Comparison of ENCODE assay signal across 28 cellular contexts in genomic region chr1:216960716-216961115, GRCh38.
"Had no signal": no experiment of that assay in that cellular context is flagged by ENCODE, and none has a peak within 500 bp of the region (broad histone marks: within the 10 kb centered on the region; RNA-seq: fewer than 3 reads in every experiment).

No MANE protein-coding gene starts in this region.

- H3K36me3 ChIP-seq: ascending aorta had no signal

- H3K4me3 Mint-ChIP-seq: activated B cell treated with CpG ODN at 0.5 μM for 24 hours; activated CD4-positive, alpha-beta T cell treated with anti-CD3 and anti-CD28 coated beads, Interleukin-2, amount 10 ng/mL, durations not matched to agents 24 days and 14 days; activated CD8-positive, alpha-beta memory T cell treated with anti-CD3 and anti-CD28 coated beads, Interleukin-2, amount 10 ng/mL, durations not matched to agents 7 days and 5 days; activated naive CD8-positive, alpha-beta T cell treated with anti-CD3 and anti-CD28 coated beads, Interleukin-2, amount 50 U/mL, for 24 hours; activated T-cell treated with anti-CD3 and anti-CD28 coated beads, Interleukin-2, amount 50 U/mL, for 24 hours had no signal

- FAIRE-seq: bronchial epithelial cell, RCC 7860, TTC549 had no signal

- H3K4me3 ChIP-seq: ascending aorta, body of pancreas had no signal

- H3K27me3 Mint-ChIP-seq: activated B cell treated with CpG ODN at 0.5 μM for 24 hours; activated CD4-positive, alpha-beta T cell treated with anti-CD3 and anti-CD28 coated beads, Interleukin-2, amount 10 ng/mL, durations not matched to agents 24 days and 14 days; activated CD8-positive, alpha-beta memory T cell treated with anti-CD3 and anti-CD28 coated beads, Interleukin-2, amount 10 ng/mL, durations not matched to agents 7 days and 5 days; activated naive CD8-positive, alpha-beta T cell treated with anti-CD3 and anti-CD28 coated beads, Interleukin-2, amount 50 U/mL, for 24 hours; activated T-cell treated with anti-CD3 and anti-CD28 coated beads, Interleukin-2, amount 50 U/mL, for 24 hours had no signal

- H3K36me3 Mint-ChIP-seq: activated CD8-positive, alpha-beta memory T cell treated with anti-CD3 and anti-CD28 coated beads, Interleukin-2, amount 10 ng/mL, durations not matched to agents 7 days and 5 days had no signal

- H3K9me3 Mint-ChIP-seq: activated CD4-positive, alpha-beta T cell treated with anti-CD3 and anti-CD28 coated beads, Interleukin-2, amount 10 ng/mL, durations not matched to agents 24 days and 14 days had no signal

- H3K9me3 ChIP-seq: ascending aorta, body of pancreas had no signal

- H3K27me3 ChIP-seq: ascending aorta, body of pancreas had no signal

- H3K4me1 ChIP-seq: ascending aorta, body of pancreas had no signal

- H3K4me1 Mint-ChIP-seq: activated B cell treated with CpG ODN at 0.5 μM for 24 hours; activated CD4-positive, alpha-beta T cell treated with anti-CD3 and anti-CD28 coated beads, Interleukin-2, amount 10 ng/mL, durations not matched to agents 24 days and 14 days; activated CD8-positive, alpha-beta memory T cell treated with anti-CD3 and anti-CD28 coated beads, Interleukin-2, amount 10 ng/mL, durations not matched to agents 7 days and 5 days; activated naive CD8-positive, alpha-beta T cell treated with anti-CD3 and anti-CD28 coated beads, Interleukin-2, amount 50 U/mL, for 24 hours had no signal

- ATAC-seq: activated CD8-positive, alpha-beta memory T cell treated with anti-CD3 and anti-CD28 coated beads, Interleukin-2, amount 10 ng/mL, durations not matched to agents 7 days and 5 days; activated naive CD4-positive, alpha-beta T cell treated with anti-CD3 and anti-CD28 coated beads, Interleukin-2, amount 50 U/mL, for 72 hours; activated naive CD8-positive, alpha-beta T cell treated with anti-CD3 and anti-CD28 coated beads, Interleukin-2, amount 50 U/mL, for 24 hours; body of pancreas had no signal

- H3K27ac ChIP-seq: ascending aorta, body of pancreas had no signal

- DNase-seq: activated B cell treated with CpG ODN at 0.5 μM for 24 hours; activated CD4-positive, alpha-beta T cell treated with anti-CD3 and anti-CD28 coated beads for 1 hour; activated CD4-positive, alpha-beta T cell treated with anti-CD3 and anti-CD28 coated beads, Interleukin-2, amount 10 ng/mL, durations not matched to agents 24 days and 14 days; activated CD4-positive, alpha-beta T cell treated with anti-CD3 and anti-CD28 coated beads, Interleukin-2, amount 50 U/mL, for 48 hours; activated CD8-positive, alpha-beta memory T cell treated with anti-CD3 and anti-CD28 coated beads, Interleukin-2, amount 10 ng/mL, durations not matched to agents 7 days and 5 days; activated effector memory CD4-positive, alpha-beta T cell treated with anti-CD3 and anti-CD28 coated beads, Interleukin-2, amount 50 U/mL, for 16 hours; activated naive CD4-positive, alpha-beta T cell treated with Interleukin-2 at 50 U/mL for 16 hours; activated naive CD8-positive, alpha-beta T cell treated with anti-CD3 and anti-CD28 coated beads, Interleukin-2, amount 50 U/mL, for 24 hours; activated T-cell treated with anti-CD3 and anti-CD28 coated beads, Interleukin-2, amount 50 U/mL, for 24 hours; amniotic stem cell; body of pancreas; central memory CD4-positive, alpha-beta T cell; Karpas-422; MM.1S; NCI-H1105; NCI-H1436; NCI-H1694 treated with DMSO at 0.1 percent for 48 hours; NCI-H2029 treated with DMSO at 0.1 percent for 48 hours; NCI-H510A treated with DMSO at 0.1 percent for 48 hours; PC-3; SHP77 treated with DMSO at 0.1 percent for 48 hours; T-helper 2 cell; T1000 had no signal
